8 cellular contexts compared by ENCODE assay signal in the genomic region with DNA sequence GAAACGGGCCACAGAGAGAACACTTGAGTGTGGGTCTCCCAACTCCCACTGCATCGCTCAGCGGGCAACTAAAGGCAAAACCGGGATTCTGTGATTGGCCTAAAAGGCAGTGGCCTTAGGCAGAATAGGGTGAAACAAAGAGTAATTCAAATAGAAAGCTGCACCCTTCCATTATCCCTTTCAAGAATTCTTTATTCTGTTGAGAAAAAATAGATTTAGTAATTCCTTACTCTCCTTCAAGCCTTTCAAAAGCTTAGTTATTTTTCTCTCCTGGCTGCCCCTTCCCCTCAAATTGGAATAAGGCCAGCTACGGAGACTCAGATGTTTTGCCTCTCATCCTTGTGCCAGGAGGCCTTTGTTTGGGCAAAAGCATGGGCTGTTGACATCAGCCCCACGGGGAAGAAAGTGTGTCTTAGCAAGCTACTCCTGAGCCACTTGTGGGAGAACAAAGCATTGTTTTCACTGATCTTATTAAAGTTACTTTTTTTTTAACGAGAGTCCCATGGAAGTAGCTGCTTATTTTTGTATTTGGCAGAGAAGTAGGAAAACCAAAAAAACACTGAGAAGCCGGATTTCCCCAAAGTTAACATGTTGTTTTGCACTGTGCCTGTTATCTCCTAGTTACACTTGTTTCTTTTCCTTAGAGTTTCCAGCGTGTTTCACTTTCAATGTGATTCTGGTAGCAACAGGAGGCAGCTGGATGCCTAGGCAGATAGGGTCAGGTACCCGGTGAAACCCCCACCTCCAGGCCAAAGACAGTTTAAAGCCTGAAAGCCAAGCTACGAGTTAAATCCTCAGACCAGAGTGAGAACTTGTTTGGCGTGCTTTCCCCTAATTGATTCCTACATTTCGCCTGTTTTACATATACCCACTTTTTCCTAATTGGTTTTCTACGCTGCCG. TPM values are rescaled to one million over a fixed set of nuclear protein-coding genes. Genes with fewer than 3 reads are reported as not detected.
A peak's percentile ranks its signal among the peaks of the same experiment; 100 is the strongest.
DNase-seq lines count a peak whose midpoint lies in the region; ATAC-seq, FAIRE-seq and TF ChIP-seq lines count a peak whose summit lies in the region.

No MANE protein-coding gene starts in this region.

- peaks cover 10% of the 10 kb centered on the region for H3K4me1 ChIP-seq in mesenchymal stem cell (ENCODE audit: control insufficient read depth, insufficient read depth, low read depth, low read length)
- no peaks in the 10 kb centered on the region for H3K4me1 ChIP-seq in uterus

- no peak overlapping the region for H3K14ac ChIP-seq in mesenchymal stem cell (ENCODE audit: low read length in 2 of 2)

- H3K18ac ChIP-seq in mesenchymal stem cell (ENCODE audit: low read depth in 1 of 2, low read length in 2 of 2) = no peak overlapping the region

- peak overlapping the region; percentile 41 for H2AK5ac ChIP-seq in mesenchymal stem cell (ENCODE audit: low read length, severe bottlenecking)

- H3K4ac ChIP-seq in mesenchymal stem cell (ENCODE audit: low read depth in 1 of 2, low read length in 2 of 2) = no peak overlapping the region

- H3K4me2 ChIP-seq in mesenchymal stem cell (ENCODE audit: low read length, poor library complexity, severe bottlenecking) = peak overlapping the region; percentile 90

- peak overlapping the region; percentile 53 for H3K27ac ChIP-seq in mesenchymal stem cell (ENCODE audit: low read length, poor library complexity, severe bottlenecking)
- H3K27ac ChIP-seq in uterus = peak overlapping the region; percentile 80 to 91

- DNase-seq in CD14-positive monocyte (ENCODE audit: low spot score) (no peak), NCI-H2171 (lab: John Stamatoyannopoulos, UW) (peak; percentile 40), bronchial epithelial cell (ENCODE audit: low read depth) (no peak), mesenchymal stem cell (no peak), uterus (peak in 1 of 2 donors; percentile 44), GM20000 (ENCODE audit: low spot score) (no peak)
- DNase-seq in stimulated activated CD4-positive, alpha-beta T cell treated with anti-CD3 and anti-CD28 coated beads, Interleukin-2, amount 100 ng/mL, for 24 hours = no peak

- no peak overlapping the region for H4K8ac ChIP-seq in mesenchymal stem cell (ENCODE audit: low read length)

- TF ChIP-seq CTCF in CD14-positive monocyte (IDR thresholded peaks at IDR 0.05) (no peak), bronchial epithelial cell (IDR thresholded peaks at IDR 0.05; ENCODE audit: insufficient read depth, low read length, severe bottlenecking) (no peak), uterus (IDR thresholded peaks at IDR 0.05) (no peak), GM20000 (IDR thresholded peaks at IDR 0.05; ENCODE audit: extremely low read depth, missing control alignments) (no peak)

- H3K27me3 ChIP-seq in bronchial epithelial cell (ENCODE audit: control insufficient read depth, insufficient read depth, low read length) (no peaks in the 10 kb centered on the region), mesenchymal stem cell (ENCODE audit: control insufficient read depth in 1 of 2, insufficient read depth in 1 of 2, low read length in 2 of 2) (peaks cover 0 to 34% of the 10 kb centered on the region in 2 experiments), uterus (no peaks in the 10 kb centered on the region)

- ATAC-seq in HG03432 (IDR thresholded peaks at IDR 0.05; ENCODE audit: unreplicated experiment) = no peak

- H3K4me3 ChIP-seq in bronchial epithelial cell (ENCODE audit: low read depth, low read length) (peak overlapping the region; percentile 82), mesenchymal stem cell (ENCODE audit: insufficient read depth in 1 of 2, low read depth in 1 of 2, low read length in 2 of 2) (peak overlapping the region in 1 of 2 experiments; percentile 81), uterus (peak overlapping the region; percentile 54 to 57)

- H2BK120ac ChIP-seq in mesenchymal stem cell (ENCODE audit: low read depth, low read length) = no peak overlapping the region

- intact Hi-C loops in CD14-positive monocyte (cut with micrococcal nuclease) (no loop called here), uterus (cut with DNase I; ENCODE audit: low total_unique reads) (no loop called here)

- peaks cover 0 to 2% (median 0%) of the 10 kb centered on the region in 7 donors for H3K9me3 Mint-ChIP-seq in CD14-positive monocyte

- peaks cover 19 to 23% of the 10 kb centered on the region in 2 donors for H3K36me3 Mint-ChIP-seq in CD14-positive monocyte

- H3K27ac Mint-ChIP-seq in CD14-positive monocyte = peak overlapping the region; percentile 35 to 91 (median 87)

- TF ChIP-seq POLR2A in uterus (IDR thresholded peaks at IDR 0.05) = no peak

- H3K4me3 Mint-ChIP-seq in CD14-positive monocyte = peak overlapping the region; percentile 97 to 98

- peaks cover 0 to 6% (median 0%) of the 10 kb centered on the region in 3 donors for H3K27me3 Mint-ChIP-seq in CD14-positive monocyte (ENCODE audit: low read depth in 3 of 3)

- H3K23ac ChIP-seq in mesenchymal stem cell (ENCODE audit: low read length in 2 of 2) = no peak overlapping the region

- peak overlapping the region; percentile 70 for H3K9ac ChIP-seq in mesenchymal stem cell (ENCODE audit: low read length)

- WGBS in mesenchymal stem cell = 72% methylated on average over 12 of the region's 15 CpGs

- H3K9me3 ChIP-seq in mesenchymal stem cell (ENCODE audit: control insufficient read depth, low read length) = no peaks in the 10 kb centered on the region
- no peaks in the 10 kb centered on the region for H3K9me3 ChIP-seq in uterus

- peaks cover 38% of the 10 kb centered on the region for H3K4me1 Mint-ChIP-seq in CD14-positive monocyte

- no peak for FAIRE-seq in bronchial epithelial cell (lab: Jason Lieb, UNC)

- peaks cover 22% of the 10 kb centered on the region for H3K79me1 ChIP-seq in mesenchymal stem cell (replicated peaks; ENCODE audit: low read length, poor library complexity, severe bottlenecking)

- H2AFZ ChIP-seq in mesenchymal stem cell (ENCODE audit: low read depth, low read length) = no peak overlapping the region

- no peak overlapping the region for H2BK5ac ChIP-seq in mesenchymal stem cell (ENCODE audit: low read depth, low read length, poor library complexity, severe bottlenecking)

- no peak overlapping the region for H2BK12ac ChIP-seq in mesenchymal stem cell (ENCODE audit: low read length in 2 of 2)

- H4K91ac ChIP-seq in mesenchymal stem cell (ENCODE audit: low read length) = no peak overlapping the region

- no peak overlapping the region for H2BK15ac ChIP-seq in mesenchymal stem cell (ENCODE audit: low read depth, poor library complexity, severe bottlenecking)

- peaks cover 3% of the 10 kb centered on the region for H3K36me3 ChIP-seq in bronchial epithelial cell (ENCODE audit: control insufficient read depth, insufficient read depth, low read length)
- H3K36me3 ChIP-seq in mesenchymal stem cell (ENCODE audit: control insufficient read depth in 1 of 2, insufficient read depth in 2 of 2, low read depth in 1 of 2, low read length in 2 of 2) = no peaks in the 10 kb centered on the region
- no peaks in the 10 kb centered on the region for H3K36me3 ChIP-seq in uterus

RNA-seq across cellular contexts. Expression of gene ST6GAL1, which starts 2.2 kb away (rescaled TPM):
- 10 to 100 TPM; 19.0 to 20.5 TPM for polyA plus RNA-seq in CD14-positive monocyte
- 5.5 and 8.6 TPM in 2 replicates for total RNA-seq in bronchial epithelial cell
- polyA plus RNA-seq in mesenchymal stem cell (2013, experiment 1 of 2) = 1.7 TPM
- polyA plus RNA-seq in mesenchymal stem cell (2013, experiment 2 of 2) = 1.7 TPM
- total RNA-seq in uterus = 100 to 1,000 TPM in 1 of 4 donors, 10 to 100 TPM in 3; 32.6 to 107 (median 57.1) TPM
